ENCODE assay signal across 8 cellular contexts in genomic region chr17:76264755-76265623, GRCh38. TPM values are rescaled to one million over a fixed set of nuclear protein-coding genes. Genes with fewer than 3 reads are reported as not detected.
DNase-seq lines count a peak whose midpoint lies in the region; ATAC-seq and TF ChIP-seq lines count a peak whose summit lies in the region.

Gene UBALD2 (plus strand): TSS chr17:76265348. CDS start chr17:76265506, 158 bp downstream.

- TF ChIP-seq CTCF in esophagus squamous epithelium (IDR thresholded peaks at IDR 0.05), result peak in 1 of 6 experiments; percentile 9

- H3K4me2 ChIP-seq in Karpas-422 (ENCODE audit: low read depth, low read length, poor library complexity, severe bottlenecking), result peak within 1 kb of the TSS; percentile 87

- TF ChIP-seq POLR2A in esophagus squamous epithelium (IDR thresholded peaks at IDR 0.05), result peak in 3 of 4 donors; percentile 81 to 96 (median 96)

- peak; percentile 91 for DNase-seq in DMS79 treated with DMSO at 0.1 percent for 48 hours (lab: John Stamatoyannopoulos, UW)
- DNase-seq in Karpas-422, result peak; percentile 99
- DNase-seq in RKO (ENCODE audit: low spot score), result peak; percentile 100
- DNase-seq in activated T-helper 1 cell treated with Interleukin-2 at 50 U/mL for 16 hours (ENCODE audit: low read depth), result peak; percentile 99
- DNase-seq in esophagus squamous epithelium (lab: John Stamatoyannopoulos, UW), result peak; percentile 98
- peak; percentile 100 for DNase-seq in myocyte (ENCODE audit: low read depth)
- DNase-seq in stimulated activated CD8-positive, alpha-beta memory T cell treated with anti-CD3 and anti-CD28 coated beads, Interleukin-7, amount 100 ng/mL, for 48 hours (ENCODE audit: extremely low read depth in 1 of 2, low read depth in 1 of 2), result peak; percentile 99

- H3K79me2 ChIP-seq in Karpas-422 (ENCODE audit: low read length), result peaks cover 19% of the 10 kb centered on the region

- H3K4me1 ChIP-seq in Karpas-422 (ENCODE audit: low read length), result peaks cover 61% of the 10 kb centered on the region
- peaks cover 54 to 83% (median 58%) of the 10 kb centered on the region in 3 donors for H3K4me1 ChIP-seq in esophagus squamous epithelium

- H3K27me3 ChIP-seq in Karpas-422 (ENCODE audit: low read length) (no peaks in the 10 kb centered on the region), esophagus squamous epithelium (no peaks in the 10 kb centered on the region)

- 0% methylated on average over 1 to 7 of the region's 94 CpGs for WGBS in esophagus squamous epithelium, 2 donors

- H3K36me3 ChIP-seq in Karpas-422 (ENCODE audit: insufficient read depth, low read length), result no peaks in the 10 kb centered on the region
- H3K36me3 ChIP-seq in esophagus squamous epithelium, result peaks cover 0 to 14% (median 2%) of the 10 kb centered on the region in 3 donors

- H3K27ac ChIP-seq in Karpas-422 (ENCODE audit: low read length), result peak within 1 kb of the TSS; percentile 80
- peak within 1 kb of the TSS; percentile 98 to 100 (median 98) for H3K27ac ChIP-seq in esophagus squamous epithelium

- H3K9me3 ChIP-seq in Karpas-422 (ENCODE audit: low read length), result no peaks in the 10 kb centered on the region
- no peaks in the 10 kb centered on the region for H3K9me3 ChIP-seq in esophagus squamous epithelium

- H3K4me3 ChIP-seq in Karpas-422 (ENCODE audit: low read length), result peak within 1 kb of the TSS; percentile 92
- H3K4me3 ChIP-seq in esophagus squamous epithelium, result peak within 1 kb of the TSS; percentile 89 to 99 (median 94)

- H4K20me1 ChIP-seq in Karpas-422 (ENCODE audit: insufficient read depth, low read depth, low read length), result no peaks in the 10 kb centered on the region

- no peaks in the 10 kb centered on the region for H3K9me2 ChIP-seq in Karpas-422 (replicated peaks; ENCODE audit: insufficient read depth, low read length)

- intact Hi-C loops in esophagus squamous epithelium (cut with DNase I), result no loop called here

- peak within 1 kb of the TSS; percentile 92 for H3K9ac ChIP-seq in Karpas-422 (ENCODE audit: low read length)

- peak; percentile 64 for ATAC-seq in GM21825 (IDR thresholded peaks at IDR 0.05; ENCODE audit: unreplicated experiment)

- H2AFZ ChIP-seq in Karpas-422 (ENCODE audit: low read length), result peak within 1 kb of the TSS; percentile 84

RNA-seq across cellular contexts. Expression of gene UBALD2, which starts in this region (rescaled TPM):
- 22.5 and 46.3 TPM in 2 replicates for total RNA-seq in Karpas-422 (2014; rRNA removed; shearing (Covaris generic); ENCODE audit: low replicate concordance)
- total RNA-seq in esophagus squamous epithelium (10 to 100 TPM in 3 of 4 donors, 1 to 10 TPM in 1; 7.9 to 27.2 (median 13.6) TPM), myocyte (5.1 and 5.4 TPM in 2 replicates)
- 17.1 TPM for polyA plus RNA-seq in myocyte (2012)

Comparison
In these comparisons a context has a peak if more than half of its experiments do, and no peak if none do; other contexts are left out.
1. Peak in every context shown above with its lines: DNase-seq, ATAC-seq, H3K4me3 ChIP-seq and H3K27ac ChIP-seq.